17 cellular contexts compared by ENCODE assay signal in genomic region chr15:48514103-48514817, GRCh38.
DNase-seq lines count a peak whose midpoint lies in the region; ATAC-seq, FAIRE-seq and TF ChIP-seq lines count a peak whose summit lies in the region.
"Had no signal": no experiment of that assay in that cellular context is flagged by ENCODE, and none has a peak within 500 bp of the region (broad histone marks: within the 10 kb centered on the region; RNA-seq: fewer than 3 reads in every experiment).

No MANE protein-coding gene starts in this region.

- H2AFZ ChIP-seq in GM23248 = no peak overlapping the region
- H2AFZ ChIP-seq in K562 (ENCODE audit: low read depth, low read length) = no peak overlapping the region
- H2AFZ ChIP-seq in HepG2 (ENCODE audit: low read length) = no peak overlapping the region
- H2AFZ ChIP-seq: GM23338 had no signal

- H3K9ac ChIP-seq in GM23248 (no peak overlapping the region), K562 (ENCODE audit: insufficient read depth in 1 of 2, low read depth in 2 of 2, low read length in 2 of 2) (no peak overlapping the region), HepG2 (ENCODE audit: insufficient read depth, low read depth, low read length) (no peak overlapping the region), subcutaneous abdominal adipose tissue (ENCODE audit: low read length in 5 of 5) (no peak overlapping the region)
- H3K9ac ChIP-seq: BLaER1 treated with 17β-estradiol and CSF1 and Interleukin-3, amounts not matched to agents 10 nM and 100 nM had no signal

- CTCF ChIA-PET in K562 (lab: Yijun Ruan, JAX; ENCODE audit: low intra/inter-chr PET ratio) = no interaction called here
- CTCF ChIA-PET in HepG2 (lab: Yijun Ruan, JAX; ENCODE audit: low intra/inter-chr PET ratio, low total read pairs) = no interaction called here
- CTCF ChIA-PET in activated CD4-positive, alpha-beta T cell treated with anti-CD3 and anti-CD28 coated beads for 36 hours (lab: Charles Lee) = interaction anchor here (0.8 kb wide), 1 partner anchor 39 kb away, joined by 3 read pairs; no protein-coding TSS in a partner anchor

- peaks cover 99% of the 10 kb centered on the region for H3K36me3 ChIP-seq in GM23248 (ENCODE audit: low read depth)
- H3K36me3 ChIP-seq in K562 (ENCODE audit: control insufficient read depth, insufficient read depth, low read length) = no peaks in the 10 kb centered on the region
- no peaks in the 10 kb centered on the region for H3K36me3 ChIP-seq in HepG2 (replicated peaks in 1 of 2; ENCODE audit: control insufficient read depth in 1 of 2, insufficient read depth in 2 of 2, low read length in 2 of 2)
- peaks cover 19 to 67% (median 29%) of the 10 kb centered on the region in 5 donors for H3K36me3 ChIP-seq in subcutaneous abdominal adipose tissue (ENCODE audit: control insufficient read depth in 5 of 5, insufficient read depth in 5 of 5, low read length in 5 of 5)
- H3K36me3 ChIP-seq: BLaER1 treated with 17β-estradiol and CSF1 and Interleukin-3, amounts not matched to agents 10 nM and 100 nM had no signal

- ATAC-seq in K562 (no peak), HepG2 (no peak)
- ATAC-seq in activated CD4-positive, alpha-beta T cell treated with anti-CD3 and anti-CD28 coated beads for 36 hours = no peak
- ATAC-seq: GM12878, GM23338 had no signal

- H3K27me3 Mint-ChIP-seq in activated CD4-positive, alpha-beta T cell treated with anti-CD3 and anti-CD28 coated beads for 36 hours = peaks cover 2% of the 10 kb centered on the region

- H3K79me2 ChIP-seq in GM23248 (ENCODE audit: insufficient read depth) (peaks cover 92% of the 10 kb centered on the region), K562 (ENCODE audit: control insufficient read depth, insufficient read depth, low read length) (no peaks in the 10 kb centered on the region), HepG2 (ENCODE audit: insufficient read depth, low read length) (no peaks in the 10 kb centered on the region)

- intact Hi-C loops in K562 (cut with micrococcal nuclease) (no loop called here), HepG2 (cut with micrococcal nuclease; ENCODE audit: unreplicated experiment) (loop anchor here (10.0 kb wide), 1 partner anchor 99 kb away; no protein-coding TSS in a partner anchor)
- intact Hi-C loops in activated CD4-positive, alpha-beta T cell treated with anti-CD3 and anti-CD28 coated beads for 36 hours (cut with DNase I, micrococcal nuclease) = no loop called here

- in situ Hi-C loops in GM23248 (cut with MboI) = no loop called here
- in situ Hi-C loops in K562 (cut with MboI) = no loop called here
- in situ Hi-C loops in HepG2 (cut with HindIII; ENCODE audit: extremely low pct_ligation_motif_present, low pct_unique_long_range_greater_than_20kb) = loop anchor here (10.0 kb wide), 1 partner anchor 159 kb away; no protein-coding TSS in a partner anchor

- FAIRE-seq in K562 (lab: Jason Lieb, UNC) (no peak), HepG2 (lab: Jason Lieb, UNC) (no peak), D721Med (lab: Jason Lieb, UNC) (no peak)
- FAIRE-seq: GM12878, GM18507, HTR-8/SVneo had no signal

- H3K9me3 ChIP-seq in GM23248 (ENCODE audit: low read depth) = no peaks in the 10 kb centered on the region
- no peaks in the 10 kb centered on the region for H3K9me3 ChIP-seq in K562 (replicated peaks; ENCODE audit: control insufficient read depth, insufficient read depth, low read depth, low read length)
- H3K9me3 ChIP-seq in HepG2 (ENCODE audit: low read length) = no peaks in the 10 kb centered on the region
- no peaks in the 10 kb centered on the region for H3K9me3 ChIP-seq in subcutaneous abdominal adipose tissue (ENCODE audit: control insufficient read depth in 5 of 5, low read length in 5 of 5)
- H3K9me3 ChIP-seq: BLaER1 treated with 17β-estradiol and CSF1 and Interleukin-3, amounts not matched to agents 10 nM and 100 nM had no signal

- H3K4me1 ChIP-seq in GM23248 (ENCODE audit: insufficient read depth) (no peaks in the 10 kb centered on the region), K562 (replicated peaks in 1 of 2; ENCODE audit: control insufficient read depth in 2 of 2, insufficient read depth in 2 of 2, low read length in 2 of 2) (no peaks in the 10 kb centered on the region), HepG2 (ENCODE audit: insufficient read depth, low read length) (no peaks in the 10 kb centered on the region), subcutaneous abdominal adipose tissue (ENCODE audit: control insufficient read depth in 5 of 5, insufficient read depth in 5 of 5, low read length in 5 of 5) (peaks cover 0 to 27% (median 16%) of the 10 kb centered on the region in 5 donors)
- H3K4me1 ChIP-seq: BLaER1 treated with 17β-estradiol and CSF1 and Interleukin-3, amounts not matched to agents 10 nM and 100 nM had no signal

- H3K27me3 ChIP-seq in GM23248 (replicated peaks; ENCODE audit: insufficient read depth) = no peaks in the 10 kb centered on the region
- H3K27me3 ChIP-seq in K562 (ENCODE audit: control insufficient read depth in 2 of 2, insufficient read depth in 2 of 2, low read length in 2 of 2) = no peaks in the 10 kb centered on the region
- no peaks in the 10 kb centered on the region for H3K27me3 ChIP-seq in HepG2 (ENCODE audit: control insufficient read depth in 1 of 2, insufficient read depth in 2 of 2, low read length in 2 of 2)
- H3K27me3 ChIP-seq in subcutaneous abdominal adipose tissue (ENCODE audit: control insufficient read depth in 5 of 5, insufficient read depth in 4 of 5, low read length in 5 of 5) = no peaks in the 10 kb centered on the region
- H3K27me3 ChIP-seq: BLaER1 treated with 17β-estradiol and CSF1 and Interleukin-3, amounts not matched to agents 10 nM and 100 nM had no signal

- TF ChIP-seq POLR2A in K562 (conservative IDR thresholded peaks at IDR 0.05) (no peak), HepG2 (IDR thresholded peaks at IDR 0.05; ENCODE audit: insufficient read depth in 1 of 2, low read depth in 2 of 2, low read length in 2 of 2) (no peak)

- no peak overlapping the region for H3K27ac Mint-ChIP-seq in activated CD4-positive, alpha-beta T cell treated with anti-CD3 and anti-CD28 coated beads for 36 hours
- H3K27ac Mint-ChIP-seq: CD4-positive, CD25-positive, alpha-beta regulatory T cell; GM23338; H9 had no signal

- H3K36me3 Mint-ChIP-seq in activated CD4-positive, alpha-beta T cell treated with anti-CD3 and anti-CD28 coated beads for 36 hours (ENCODE audit: low read depth) = no peaks in the 10 kb centered on the region
- H3K36me3 Mint-ChIP-seq: CD4-positive, CD25-positive, alpha-beta regulatory T cell had no signal

- peaks cover 96% of the 10 kb centered on the region for H3F3A ChIP-seq in GM23248 (ENCODE audit: insufficient read depth)

- POLR2A ChIA-PET in K562 (lab: Yijun Ruan, JAX) (interaction anchor here (0.8 kb wide), 1 partner anchor 17 kb away, joined by 3 read pairs; no protein-coding TSS in a partner anchor), HepG2 (lab: Yijun Ruan, JAX) (no interaction called here)
- POLR2A ChIA-PET in activated CD4-positive, alpha-beta T cell treated with anti-CD3 and anti-CD28 coated beads for 36 hours (lab: Charles Lee) = no interaction called here

- no peak for TF ChIP-seq RAD21 in K562 (CRISPR knock-in tag; conservative IDR thresholded peaks at IDR 0.05 in 1 of 2, IDR thresholded peaks at IDR 0.05 in 1 of 2)
- TF ChIP-seq RAD21 in HepG2 (CRISPR knock-in tag; IDR thresholded peaks at IDR 0.05) = no peak

- H3K9me1 ChIP-seq in K562 (ENCODE audit: control insufficient read depth, insufficient read depth, low read length) = no peaks in the 10 kb centered on the region

- H3K4me1 Mint-ChIP-seq in activated CD4-positive, alpha-beta T cell treated with anti-CD3 and anti-CD28 coated beads for 36 hours = no peaks in the 10 kb centered on the region
- H3K4me1 Mint-ChIP-seq: CD4-positive, CD25-positive, alpha-beta regulatory T cell had no signal

- BruUV-seq in K562 (replicated peaks; lab: Mats Ljungman, UMichigan) = no TSS peak
- BruUV-seq in HepG2 (replicated peaks; lab: Mats Ljungman, UMichigan) = no TSS peak

- 71 to 72% methylated on average over 2 of the region's 2 CpGs for WGBS in GM23248 (ENCODE audit: low coverage in 1 of 2, low lambda C conversion rate in 2 of 2, missing lambda C conversion rate in 2 of 2), 2 experiments
- WGBS in K562 (ENCODE audit: insufficient coverage, low coverage, missing lambda C conversion rate) = 13% methylated on average over 2 of the region's 2 CpGs
- 86% methylated on average over 2 of the region's 2 CpGs for WGBS in HepG2 (ENCODE audit: low lambda C conversion rate)

- H3K4me3 ChIP-seq in GM23248 (no peak overlapping the region), K562 (no peak overlapping the region), HepG2 (replicated peaks in 1 of 3; ENCODE audit: insufficient read depth in 1 of 3, low read depth in 2 of 3, low read length in 3 of 3) (no peak overlapping the region), subcutaneous abdominal adipose tissue (ENCODE audit: low read depth in 1 of 5, low read length in 5 of 5) (no peak overlapping the region)
- H3K4me3 ChIP-seq: BLaER1 treated with 17β-estradiol and CSF1 and Interleukin-3, amounts not matched to agents 10 nM and 100 nM; GM12878; GM23338 had no signal

- H3K9me2 ChIP-seq in GM23248 (ENCODE audit: insufficient read depth) = no peaks in the 10 kb centered on the region

- DNase-seq in GM23248 = no peak
- no peak for DNase-seq in K562 (ENCODE audit: extremely low read depth in 1 of 4, low spot score in 3 of 4)
- no peak for DNase-seq in HepG2 (ENCODE audit: low spot score)
- DNase-seq in foreskin melanocyte = no peak
- no peak for DNase-seq in D721Med (ENCODE audit: insufficient read length, low spot score)
- DNase-seq in activated CD4-positive, alpha-beta T cell treated with anti-CD3 and anti-CD28 coated beads for 36 hours = no peak
- DNase-seq: 8988T; ACHN; CD4-positive, CD25-positive, alpha-beta regulatory T cell; DMS 273 treated with DMSO at 0.1 percent for 48 hours; H9 had no signal

- H3K27ac ChIP-seq in GM23248 = peak overlapping the region; percentile 49
- no peak overlapping the region for H3K27ac ChIP-seq in K562 (ENCODE audit: extremely low read depth, low read depth, low read length)
- H3K27ac ChIP-seq in HepG2 (ENCODE audit: extremely low read length, insufficient read depth, low read length) = no peak overlapping the region
- H3K27ac ChIP-seq in subcutaneous abdominal adipose tissue (ENCODE audit: low read depth, low read length) = peak overlapping the region; percentile 6
- H3K27ac ChIP-seq: BLaER1 treated with 17β-estradiol and CSF1 and Interleukin-3, amounts not matched to agents 10 nM and 100 nM had no signal

- no peak overlapping the region for H3K4me2 ChIP-seq in GM23248 (ENCODE audit: unreplicated experiment)
- no peak overlapping the region for H3K4me2 ChIP-seq in K562 (ENCODE audit: insufficient read depth, low read length)
- no peak overlapping the region for H3K4me2 ChIP-seq in HepG2 (ENCODE audit: low read depth, low read length)
- H3K4me2 ChIP-seq: BLaER1 treated with 17β-estradiol and CSF1 and Interleukin-3, amounts not matched to agents 10 nM and 100 nM; GM23338 had no signal

- TF ChIP-seq CTCF in K562 (IDR thresholded peaks at IDR 0.05 in 2 of 3, conservative IDR thresholded peaks at IDR 0.05 in 1 of 3; ENCODE audit: insufficient read depth in 2 of 3, low read depth in 1 of 3, low read length in 3 of 3) (no peak), HepG2 (CRISPR knock-in tag; IDR thresholded peaks at IDR 0.05) (no peak), D721Med (IDR thresholded peaks at IDR 0.05; ENCODE audit: insufficient read depth, missing control alignments) (no peak)

- TF ChIP-seq EP300 in K562 (IDR thresholded peaks at IDR 0.05; ENCODE audit: low read length) (no peak), HepG2 (IDR thresholded peaks at IDR 0.05; ENCODE audit: low read depth in 2 of 2, low read length in 2 of 2) (no peak), HepG2 (CRISPR knock-in tag; IDR thresholded peaks at IDR 0.05; ENCODE audit: borderline replicate concordance) (no peak)

- H4K20me1 ChIP-seq in GM23248 (ENCODE audit: insufficient read depth) (no peaks in the 10 kb centered on the region), K562 (replicated peaks; ENCODE audit: control insufficient read depth, insufficient read depth, low read length) (no peaks in the 10 kb centered on the region), HepG2 (ENCODE audit: insufficient read depth, low read length) (no peaks in the 10 kb centered on the region)
- H4K20me1 ChIP-seq: BLaER1 treated with 17β-estradiol and CSF1 and Interleukin-3, amounts not matched to agents 10 nM and 100 nM had no signal

- no peak overlapping the region for H3K4me3 Mint-ChIP-seq in activated CD4-positive, alpha-beta T cell treated with anti-CD3 and anti-CD28 coated beads for 36 hours
- H3K4me3 Mint-ChIP-seq: CD4-positive, CD25-positive, alpha-beta regulatory T cell; GM23338; H9 had no signal

- no peaks in the 10 kb centered on the region for H3K9me3 Mint-ChIP-seq in activated CD4-positive, alpha-beta T cell treated with anti-CD3 and anti-CD28 coated beads for 36 hours (ENCODE audit: low read depth)
- H3K9me3 Mint-ChIP-seq: GM23338, H9 had no signal

Comparison
In these comparisons a context has a peak if more than half of its experiments do, and no peak if none do; other contexts are left out.
1. H3K27ac ChIP-seq: peak in GM23248 (single experiment) and subcutaneous abdominal adipose tissue (single experiment); none in K562 (single experiment) and HepG2 (single experiment).